18 cellular contexts compared by ENCODE assay signal in genomic region chr7:44375926-44376342, GRCh38. TPM values are rescaled to one million over a fixed set of nuclear protein-coding genes. Genes with fewer than 3 reads are reported as not detected.
A peak's percentile ranks its signal among the peaks of the same experiment; 100 is the strongest.
DNase-seq lines count a peak whose midpoint lies in the region; ATAC-seq and TF ChIP-seq lines count a peak whose summit lies in the region.
"Had no signal": no experiment of that assay in that cellular context is flagged by ENCODE, and none has a peak within 500 bp of the region (broad histone marks: within the 10 kb centered on the region; RNA-seq: fewer than 3 reads in every experiment).

No MANE protein-coding gene starts in this region.

- CTCF ChIA-PET in activated CD4-positive, alpha-beta T cell treated with anti-CD3 and anti-CD28 coated beads, Interleukin-2, amount 10 ng/mL, durations not matched to agents 7 days and 5 days (lab: Charles Lee): no interaction called here

- no peak overlapping the region for H3K56ac ChIP-seq in mesendoderm (ENCODE audit: low read length)

- POLR2A ChIA-PET in activated CD4-positive, alpha-beta T cell treated with anti-CD3 and anti-CD28 coated beads, Interleukin-2, amount 10 ng/mL, durations not matched to agents 7 days and 5 days (lab: Charles Lee): no interaction called here

- no peak overlapping the region for H3K4me3 Mint-ChIP-seq in activated CD4-positive, alpha-beta T cell treated with anti-CD3 and anti-CD28 coated beads, Interleukin-2, amount 10 ng/mL, durations not matched to agents 7 days and 5 days
- H3K4me3 Mint-ChIP-seq in chondrocyte (ENCODE audit: unreplicated experiment) (no peak overlapping the region), natural killer cell (no peak overlapping the region)
- H3K4me3 Mint-ChIP-seq: CD8-positive, alpha-beta T cell; GM23338 had no signal

- no peak overlapping the region for H2BK12ac ChIP-seq in neuronal stem cell (ENCODE audit: low read length)

- H3K14ac ChIP-seq in neuronal stem cell (ENCODE audit: low read length): no peak overlapping the region

- H4K91ac ChIP-seq in neuronal stem cell (ENCODE audit: low read depth, low read length, poor library complexity): no peak overlapping the region

- no peak overlapping the region for H4K5ac ChIP-seq in mesendoderm (ENCODE audit: low read length)

- peak overlapping the region; percentile 25 for H3K27ac Mint-ChIP-seq in activated CD4-positive, alpha-beta T cell treated with anti-CD3 and anti-CD28 coated beads, Interleukin-2, amount 10 ng/mL, durations not matched to agents 7 days and 5 days
- H3K27ac Mint-ChIP-seq in chondrocyte (ENCODE audit: unreplicated experiment): no peak overlapping the region
- no peak overlapping the region for H3K27ac Mint-ChIP-seq in natural killer cell
- H3K27ac Mint-ChIP-seq: GM23338 had no signal

- peaks cover 10% of the 10 kb centered on the region for H3K27me3 Mint-ChIP-seq in activated CD4-positive, alpha-beta T cell treated with anti-CD3 and anti-CD28 coated beads, Interleukin-2, amount 10 ng/mL, durations not matched to agents 7 days and 5 days
- peaks cover 2% of the 10 kb centered on the region for H3K27me3 Mint-ChIP-seq in chondrocyte (ENCODE audit: low read depth)
- peaks cover 2 to 15% of the 10 kb centered on the region in 2 donors for H3K27me3 Mint-ChIP-seq in natural killer cell (ENCODE audit: low read depth in 2 of 2)

- H3K18ac ChIP-seq in neuronal stem cell (ENCODE audit: low read length) (peak overlapping the region; percentile 44), mesendoderm (ENCODE audit: low read length) (no peak overlapping the region)

- intact Hi-C loops in natural killer cell (cut with micrococcal nuclease): no loop called here

- TF ChIP-seq CTCF in chondrocyte (IDR thresholded peaks at IDR 0.05): no peak
- TF ChIP-seq CTCF in natural killer cell (IDR thresholded peaks at IDR 0.05): no peak

- peaks cover 0 to under 1% of the 10 kb centered on the region in 2 donors for H3K36me3 ChIP-seq in neuronal stem cell (replicated peaks in 1 of 2; ENCODE audit: control insufficient read depth in 2 of 2, insufficient read depth in 2 of 2, low read length in 2 of 2)
- no peaks in the 10 kb centered on the region for H3K36me3 ChIP-seq in mesendoderm (ENCODE audit: control insufficient read depth, insufficient read depth, low read length)

- H3K27me3 ChIP-seq in neuronal stem cell (ENCODE audit: control insufficient read depth in 3 of 3, insufficient read depth in 3 of 3, low read depth in 1 of 3, low read length in 3 of 3): peaks cover 0 to 3% (median 0%) of the 10 kb centered on the region in 3 experiments
- no peaks in the 10 kb centered on the region for H3K27me3 ChIP-seq in mesendoderm (ENCODE audit: insufficient read depth, low read length, poor library complexity)

- WGBS in neuronal stem cell (ENCODE audit: extremely low coverage in 2 of 2, insufficient read length in 2 of 2, insufficient replicate concordance in 1 of 2), 2 donors: no CpG with 5 or more reads among the region's 12 CpGs
- no CpG with 5 or more reads among the region's 12 CpGs for WGBS in mesendoderm (ENCODE audit: extremely low coverage, insufficient coverage, low lambda C conversion rate)

- H3K79me1 ChIP-seq in neuronal stem cell (ENCODE audit: low read depth, low read length) (no peaks in the 10 kb centered on the region), mesendoderm (ENCODE audit: low read length) (no peaks in the 10 kb centered on the region)

- no peaks in the 10 kb centered on the region for H3K79me2 ChIP-seq in mesendoderm (ENCODE audit: control insufficient read depth, insufficient read depth, low read length)

- no peak overlapping the region for H3K4me3 ChIP-seq in neuronal stem cell (ENCODE audit: low read length in 2 of 2)
- no peak overlapping the region for H3K4me3 ChIP-seq in mesendoderm (ENCODE audit: low read length)
- H3K4me3 ChIP-seq: GM23338 had no signal

- H2BK120ac ChIP-seq in neuronal stem cell (ENCODE audit: low read depth, low read length) (no peak overlapping the region), mesendoderm (ENCODE audit: low read depth, low read length) (no peak overlapping the region)

- H3K4ac ChIP-seq in neuronal stem cell (ENCODE audit: low read length) (no peak overlapping the region), mesendoderm (ENCODE audit: low read depth, low read length) (no peak overlapping the region)

- no peak overlapping the region for H2AFZ ChIP-seq in neuronal stem cell (ENCODE audit: low read length)
- H2AFZ ChIP-seq: GM23338 had no signal

- DNase-seq in activated CD4-positive, alpha-beta T cell treated with anti-CD3 and anti-CD28 coated beads, Interleukin-2, amount 10 ng/mL, durations not matched to agents 7 days and 5 days: no peak
- DNase-seq in activated CD4-positive, alpha-beta T cell treated with anti-CD3 and anti-CD28 coated beads for 1 hour: no peak
- DNase-seq in GM03348 (ENCODE audit: low spot score): peak; percentile 2
- DNase-seq in chondrocyte (ENCODE audit: low spot score): peak; percentile 81
- DNase-seq in neuronal stem cell (ENCODE audit: low spot score): no peak
- no peak for DNase-seq in UCSD-AML1 (lab: John Stamatoyannopoulos, UW; ENCODE audit: unreplicated experiment)
- DNase-seq in natural killer cell: no peak
- no peak for DNase-seq in mesendoderm
- DNase-seq: 8988T, DMS79 treated with DMSO at 0.1 percent for 48 hours, NCI-H1105, NCI-H1694, NCI-H2107, NCI-H2227 treated with DMSO at 0.1 percent for 48 hours, NCI-H524 treated with DMSO at 0.1 percent for 48 hours, Right ventricle myocardium superior had no signal

- H3K23ac ChIP-seq in neuronal stem cell (ENCODE audit: low read depth, low read length, poor library complexity) (no peak overlapping the region), mesendoderm (ENCODE audit: low read length) (no peak overlapping the region)

- no peaks in the 10 kb centered on the region for H3K9me3 Mint-ChIP-seq in activated CD4-positive, alpha-beta T cell treated with anti-CD3 and anti-CD28 coated beads, Interleukin-2, amount 10 ng/mL, durations not matched to agents 7 days and 5 days
- H3K9me3 Mint-ChIP-seq in chondrocyte (ENCODE audit: low read depth) (peaks cover 2% of the 10 kb centered on the region), natural killer cell (no peaks in the 10 kb centered on the region)
- H3K9me3 Mint-ChIP-seq: CD8-positive, alpha-beta T cell; GM23338 had no signal

- H2BK5ac ChIP-seq in neuronal stem cell (ENCODE audit: low read length) (no peak overlapping the region), mesendoderm (ENCODE audit: low read length) (no peak overlapping the region)

- no peak overlapping the region for H3K4me2 ChIP-seq in neuronal stem cell (ENCODE audit: insufficient read depth, low read length, poor library complexity, severe bottlenecking)
- H3K4me2 ChIP-seq in mesendoderm (ENCODE audit: low read length): no peak overlapping the region
- H3K4me2 ChIP-seq: GM23338 had no signal

- H3K36me3 Mint-ChIP-seq in activated CD4-positive, alpha-beta T cell treated with anti-CD3 and anti-CD28 coated beads, Interleukin-2, amount 10 ng/mL, durations not matched to agents 7 days and 5 days (ENCODE audit: low read depth): no peaks in the 10 kb centered on the region
- H3K36me3 Mint-ChIP-seq in chondrocyte (ENCODE audit: low read depth): no peaks in the 10 kb centered on the region
- H3K36me3 Mint-ChIP-seq in natural killer cell: no peaks in the 10 kb centered on the region
- H3K36me3 Mint-ChIP-seq: CD8-positive, alpha-beta T cell had no signal

- H2BK15ac ChIP-seq in neuronal stem cell (ENCODE audit: low read length) (no peak overlapping the region), mesendoderm (replicated peaks; ENCODE audit: low read depth) (no peak overlapping the region)

- H2AK5ac ChIP-seq in neuronal stem cell (ENCODE audit: low read depth, low read length) (peak overlapping the region; percentile 52), mesendoderm (ENCODE audit: low read length) (no peak overlapping the region)

- H3K9ac ChIP-seq in neuronal stem cell (ENCODE audit: low read depth, low read length, poor library complexity) (no peak overlapping the region), mesendoderm (ENCODE audit: low read length) (no peak overlapping the region)

- peaks cover 0 to 2% of the 10 kb centered on the region in 2 donors for H3K4me1 ChIP-seq in neuronal stem cell (ENCODE audit: control insufficient read depth in 2 of 2, insufficient read depth in 1 of 2, low read depth in 1 of 2, low read length in 2 of 2)
- H3K4me1 ChIP-seq in mesendoderm (ENCODE audit: control insufficient read depth, low read depth, low read length): no peaks in the 10 kb centered on the region

- H3K9me3 ChIP-seq in neuronal stem cell (replicated peaks in 1 of 2; ENCODE audit: control insufficient read depth in 2 of 2, insufficient read depth in 1 of 2, low read depth in 1 of 2, low read length in 2 of 2): no peaks in the 10 kb centered on the region

- H3K27ac ChIP-seq in neuronal stem cell (replicated peaks; ENCODE audit: low read length): no peak overlapping the region
- H3K27ac ChIP-seq in mesendoderm (ENCODE audit: low read depth, low read length): no peak overlapping the region

- ATAC-seq in natural killer cell: no peak
- ATAC-seq: CD8-positive, alpha-beta T cell had no signal

- H3K4me1 Mint-ChIP-seq in activated CD4-positive, alpha-beta T cell treated with anti-CD3 and anti-CD28 coated beads, Interleukin-2, amount 10 ng/mL, durations not matched to agents 7 days and 5 days: no peaks in the 10 kb centered on the region
- H3K4me1 Mint-ChIP-seq in chondrocyte (ENCODE audit: low read depth) (peaks cover 13% of the 10 kb centered on the region), natural killer cell (peaks cover 4 to 26% of the 10 kb centered on the region in 2 donors)
- H3K4me1 Mint-ChIP-seq: GM23338 had no signal

- H4K8ac ChIP-seq in neuronal stem cell (ENCODE audit: low read depth, low read length) (no peak overlapping the region), mesendoderm (ENCODE audit: low read depth, low read length) (no peak overlapping the region)

RNA-seq across cellular contexts. Expression of gene CAMK2B, which starts 50.5 kb away (rescaled TPM):
- total RNA-seq in activated CD4-positive, alpha-beta T cell treated with anti-CD3 and anti-CD28 coated beads, Interleukin-2, amount 10 ng/mL, durations not matched to agents 7 days and 5 days: not detected
- total RNA-seq in chondrocyte: 0.27 to 0.82 TPM (median 0.48 TPM) in 3 replicates
- polyA plus RNA-seq in neuronal stem cell (2013, experiment 1 of 2): 0.79 TPM
- 0.65 TPM for polyA plus RNA-seq in neuronal stem cell (2013, experiment 2 of 2)
- under 1 TPM in 1 of 3 donors, not detected in 2; 0.70 TPM for total RNA-seq in natural killer cell
- 0.06 TPM for polyA plus RNA-seq in mesendoderm (2013, experiment 1 of 2)
- 0.08 TPM for polyA plus RNA-seq in mesendoderm (2013, experiment 2 of 2)
- total RNA-seq: CD8-positive, alpha-beta T cell; GM23338 had no signal
- polyA plus RNA-seq: GM23338 had no signal

Comparison
In these comparisons a context has a peak if more than half of its experiments do, and no peak if none do; other contexts are left out.
1. DNase-seq: peak in GM03348 (single experiment) and chondrocyte (single experiment); none in activated CD4-positive, alpha-beta T cell treated with anti-CD3 and anti-CD28 coated beads, Interleukin-2, amount 10 ng/mL, durations not matched to agents 7 days and 5 days (single experiment), activated CD4-positive, alpha-beta T cell treated with anti-CD3 and anti-CD28 coated beads for 1 hour (single experiment), neuronal stem cell (single experiment), UCSD-AML1 (single experiment), natural killer cell (single experiment) and mesendoderm (single experiment).